ENCODE assay signal across 8 cellular contexts in the genomic region with DNA sequence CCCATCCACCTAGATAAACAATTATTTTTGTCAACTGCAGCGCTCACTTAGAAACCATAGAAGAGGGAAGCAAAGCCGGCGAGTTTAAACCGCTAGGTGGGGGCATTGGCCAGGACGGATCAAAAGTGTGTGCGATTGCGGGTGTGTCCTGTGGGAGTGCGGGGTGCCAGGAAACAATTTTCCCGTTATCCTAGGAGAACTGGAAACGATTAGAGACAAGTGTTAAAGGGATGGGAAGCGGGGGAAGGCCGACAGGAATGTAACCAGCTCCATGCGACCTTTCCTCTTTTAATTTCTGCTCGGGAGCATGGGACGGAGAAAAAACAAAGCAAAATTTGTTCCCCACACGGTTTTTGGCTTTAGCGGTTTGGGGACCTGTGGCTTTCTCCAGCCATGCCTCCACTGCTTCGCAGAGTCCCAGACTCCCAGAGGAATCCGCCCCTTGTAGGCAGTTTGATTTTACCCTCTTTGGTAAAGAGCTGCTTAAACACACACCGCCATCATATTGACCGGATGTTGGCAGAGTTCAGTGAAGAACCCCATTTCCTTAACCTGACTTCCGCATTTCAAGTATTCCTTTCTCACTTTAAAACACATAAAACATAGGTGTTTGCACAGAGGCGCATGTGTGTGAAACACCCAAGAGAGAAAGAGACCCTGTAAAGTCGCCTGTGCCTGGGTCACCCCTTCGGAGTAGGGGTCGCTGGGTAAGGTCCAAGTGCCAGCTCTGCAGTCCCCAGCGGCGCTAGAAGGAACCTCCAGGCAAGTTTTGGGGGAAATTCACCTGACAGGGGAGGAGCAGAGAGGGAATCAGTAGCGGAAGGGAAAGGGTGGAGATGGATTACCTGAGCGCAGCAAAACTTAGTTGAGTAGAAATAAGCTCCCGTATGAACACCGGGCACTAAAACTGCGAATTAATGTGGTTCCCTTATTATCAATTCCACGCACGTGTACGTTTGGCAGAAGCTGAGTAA. TPM values are rescaled to one million over a fixed set of nuclear protein-coding genes. Genes with fewer than 3 reads are reported as not detected.
DNase-seq lines count a peak whose midpoint lies in the region; ATAC-seq, FAIRE-seq and TF ChIP-seq lines count a peak whose summit lies in the region.

No MANE protein-coding gene starts in this region.

- H3K9me3 Mint-ChIP-seq in activated CD4-positive, alpha-beta T cell treated with anti-CD3 and anti-CD28 coated beads for 36 hours (ENCODE audit: low read depth): peaks cover 3% of the 10 kb centered on the region

- intact Hi-C loops in activated CD4-positive, alpha-beta T cell treated with anti-CD3 and anti-CD28 coated beads for 36 hours (cut with DNase I, micrococcal nuclease): no loop called here

- POLR2A ChIA-PET in activated CD4-positive, alpha-beta T cell treated with anti-CD3 and anti-CD28 coated beads for 36 hours (lab: Charles Lee): no interaction called here

- no peaks in the 10 kb centered on the region for H3K9me3 ChIP-seq in gastroesophageal sphincter
- H3K9me3 ChIP-seq in neutrophil: no peaks in the 10 kb centered on the region

- H3K4me1 ChIP-seq in gastroesophageal sphincter (peaks cover 0 to 56% (median 12%) of the 10 kb centered on the region in 3 donors), neutrophil (ENCODE audit: control insufficient read depth in 1 of 2, insufficient read depth in 1 of 2, low read depth in 1 of 2, low read length in 1 of 2) (peaks cover 0 to 17% of the 10 kb centered on the region in 2 experiments)

- TF ChIP-seq EP300 in gastroesophageal sphincter (IDR thresholded peaks at IDR 0.05): no peak

- H3K27me3 Mint-ChIP-seq in activated CD4-positive, alpha-beta T cell treated with anti-CD3 and anti-CD28 coated beads for 36 hours: peaks cover 52% of the 10 kb centered on the region

- H3K36me3 ChIP-seq in gastroesophageal sphincter (no peaks in the 10 kb centered on the region), neutrophil (no peaks in the 10 kb centered on the region)

- WGBS in gastroesophageal sphincter (ENCODE audit: low coverage in 1 of 2), 2 donors: 0% methylated on average over 16 to 36 of the region's 36 CpGs

- H3K4me3 ChIP-seq in gastroesophageal sphincter: peak overlapping the region; percentile 62 to 95
- H3K4me3 ChIP-seq in neutrophil (ENCODE audit: low read depth in 1 of 2, low read length in 1 of 2): peak overlapping the region; percentile 18 to 44

- CTCF ChIA-PET in activated CD4-positive, alpha-beta T cell treated with anti-CD3 and anti-CD28 coated beads for 36 hours (lab: Charles Lee): interaction anchor here (0.6 to 1.2 kb wide), 2 partner anchors 16 to 1467 kb away, joined by 3 to 6 read pairs; no protein-coding TSS in a partner anchor

- H3K27ac Mint-ChIP-seq in activated CD4-positive, alpha-beta T cell treated with anti-CD3 and anti-CD28 coated beads for 36 hours: peak overlapping the region; percentile 34

- H3K27ac ChIP-seq in gastroesophageal sphincter: peak overlapping the region; percentile 57 to 82 (median 68)
- no peak overlapping the region for H3K27ac ChIP-seq in neutrophil

- H3K27me3 ChIP-seq in gastroesophageal sphincter (peaks cover 41% of the 10 kb centered on the region), neutrophil (peaks cover 77% of the 10 kb centered on the region)

- ATAC-seq in activated CD4-positive, alpha-beta T cell treated with anti-CD3 and anti-CD28 coated beads for 36 hours: peak; percentile 61
- ATAC-seq in GM21737 (IDR thresholded peaks at IDR 0.05; ENCODE audit: unreplicated experiment) (peak; percentile 84), gastroesophageal sphincter (peak; percentile 65)

- peaks cover 10% of the 10 kb centered on the region for H3K4me1 Mint-ChIP-seq in activated CD4-positive, alpha-beta T cell treated with anti-CD3 and anti-CD28 coated beads for 36 hours

- FAIRE-seq in RCC 7860 (lab: Jason Lieb, UNC): no peak

- DNase-seq in activated CD4-positive, alpha-beta T cell treated with anti-CD3 and anti-CD28 coated beads for 36 hours: peak; percentile 50
- no peak for DNase-seq in activated CD4-positive, alpha-beta T cell treated with anti-CD3 and anti-CD28 coated beads, Interleukin-2, amount 50 U/mL, for 4 hours
- DNase-seq in HuH-7.5 (ENCODE audit: low spot score) (peak; percentile 64), RCC 7860 (ENCODE audit: low spot score) (no peak)
- peak; percentile 30 to 43 for DNase-seq in activated T-cell treated with anti-CD3 and anti-CD28 coated beads, Interleukin-2, amount 50 U/mL, for 48 hours

- TF ChIP-seq POLR2A in gastroesophageal sphincter (IDR thresholded peaks at IDR 0.05): no peak

- no peaks in the 10 kb centered on the region for H3K36me3 Mint-ChIP-seq in activated CD4-positive, alpha-beta T cell treated with anti-CD3 and anti-CD28 coated beads for 36 hours (ENCODE audit: low read depth)

- peak overlapping the region; percentile 63 for H3K4me3 Mint-ChIP-seq in activated CD4-positive, alpha-beta T cell treated with anti-CD3 and anti-CD28 coated beads for 36 hours

- TF ChIP-seq CTCF in gastroesophageal sphincter (IDR thresholded peaks at IDR 0.05) (peak; percentile 39 to 82 (median 54)), neutrophil (IDR thresholded peaks at IDR 0.05) (no peak)

RNA-seq across cellular contexts. Expression of a gene that starts 3.1 kb away (rescaled TPM):
- total RNA-seq in activated CD4-positive, alpha-beta T cell treated with anti-CD3 and anti-CD28 coated beads for 36 hours: not detected
- total RNA-seq in gastroesophageal sphincter: 1 to 10 TPM in 3 of 4 donors, under 1 TPM in 1; 0.27 to 4.7 (median 2.5) TPM

Comparison
In these comparisons a context has a peak if more than half of its experiments do, and no peak if none do; other contexts are left out.
1. DNase-seq: peak in activated CD4-positive, alpha-beta T cell treated with anti-CD3 and anti-CD28 coated beads for 36 hours (single experiment), HuH-7.5 (single experiment) and activated T-cell treated with anti-CD3 and anti-CD28 coated beads, Interleukin-2, amount 50 U/mL, for 48 hours (2 of 2); none in activated CD4-positive, alpha-beta T cell treated with anti-CD3 and anti-CD28 coated beads, Interleukin-2, amount 50 U/mL, for 4 hours (0 of 2) and RCC 7860 (single experiment).
2. Peak in every context shown above with its lines, with median percentiles within 50 percentile points of each other: ATAC-seq.